1 cellular context compared by ENCODE assay signal in the genomic region with DNA sequence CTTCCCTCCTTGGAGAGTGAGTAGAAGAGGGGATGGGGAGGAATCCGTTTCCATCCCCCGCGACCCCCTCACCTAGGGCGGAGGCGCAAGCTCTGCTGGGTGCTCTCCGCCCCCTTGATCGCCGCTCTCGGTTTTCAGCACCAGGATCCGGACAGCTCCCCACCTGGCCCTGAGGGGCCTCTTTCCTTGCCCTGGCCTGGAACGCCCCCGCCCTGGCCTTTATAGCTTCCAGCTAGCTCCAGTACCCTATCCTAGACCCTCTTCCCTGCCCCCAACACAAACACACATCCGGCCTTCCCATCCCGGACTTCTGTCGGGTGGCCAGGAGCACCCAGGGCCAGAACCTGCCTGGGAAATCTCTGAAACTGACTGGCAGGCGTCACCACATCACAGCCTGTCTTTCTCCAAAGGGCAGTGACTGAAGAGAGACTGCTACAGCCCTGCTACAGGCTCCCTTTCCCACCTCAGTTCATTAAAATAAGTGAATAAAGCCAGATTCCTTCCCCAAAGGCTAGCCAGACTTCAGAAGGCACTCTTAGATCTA.
TF ChIP-seq lines count a peak whose summit lies in the region.

No MANE protein-coding gene starts in this region.

TF ChIP-seq in K562, 482 proteins besides CTCF, POLR2A, EP300 and RAD21 (continued from another document and continues in another):
- TF ChIP-seq REST (CRISPR knock-in tag; IDR thresholded peaks at IDR 0.05; ENCODE audit: low read depth) (peak; percentile 96), TFAP4 (CRISPR knock-in tag; IDR thresholded peaks at IDR 0.05; ENCODE audit: borderline replicate concordance) (peak; percentile 74; the same call in 1 of the 2 replicates), SRSF7 (optimal IDR thresholded peaks at IDR 0.05; ENCODE audit: low read depth, low read length) (no peak), NFXL1 (CRISPR knock-in tag; IDR thresholded peaks at IDR 0.05) (no peak), PRMT5 (CRISPR knock-in tag; IDR thresholded peaks at IDR 0.05) (peak; percentile 75; the same call in 1 of the 2 replicates), CCNT2 (IDR thresholded peaks at IDR 0.05; ENCODE audit: borderline replicate concordance, extremely low read depth, insufficient read length, low read depth, low read length) (no peak), PTTG1 (tag; IDR thresholded peaks at IDR 0.05; ENCODE audit: low read depth) (no peak), NR2C1 (IDR thresholded peaks at IDR 0.05) (no peak), NR2C1 (tag; IDR thresholded peaks at IDR 0.05) (no peak), CHCHD3 (CRISPR knock-in tag; IDR thresholded peaks at IDR 0.05) (no peak), PCBP2 (IDR thresholded peaks at IDR 0.05; ENCODE audit: low read depth, low read length, poor library complexity, severe bottlenecking) (no peak), RBM17 (IDR thresholded peaks at IDR 0.05; ENCODE audit: borderline replicate concordance, low read depth, low read length) (no peak), MYBL2 (IDR thresholded peaks at IDR 0.05; ENCODE audit: low read depth) (no peak), MYBL2 (CRISPR knock-in tag; IDR thresholded peaks at IDR 0.05; ENCODE audit: borderline replicate concordance) (no peak), RBM14 (IDR thresholded peaks at IDR 0.05; ENCODE audit: borderline replicate concordance, insufficient read depth, low read depth, low read length) (no peak), BRD9 (IDR thresholded peaks at IDR 0.05; ENCODE audit: low read depth, partially characterized antibody) (no peak), NFRKB (IDR thresholded peaks at IDR 0.05; ENCODE audit: low read depth) (no peak), KLF1 (tag; IDR thresholded peaks at IDR 0.05) (no peak), ARHGAP35 (IDR thresholded peaks at IDR 0.05; ENCODE audit: partially characterized antibody) (no peak), PHF21A (IDR thresholded peaks at IDR 0.05; ENCODE audit: borderline replicate concordance, low read depth) (no peak), ZNF146 (CRISPR knock-in tag; IDR thresholded peaks at IDR 0.05; ENCODE audit: unreplicated experiment) (no peak), ZFP1 (CRISPR knock-in tag; IDR thresholded peaks at IDR 0.05) (no peak), RNF2 (IDR thresholded peaks at IDR 0.05) (no peak), ARID2 (IDR thresholded peaks at IDR 0.05) (no peak), E4F1 (CRISPR knock-in tag; IDR thresholded peaks at IDR 0.05; ENCODE audit: borderline replicate concordance) (no peak), KHSRP (IDR thresholded peaks at IDR 0.05) (no peak), RBM39 (optimal IDR thresholded peaks at IDR 0.05; ENCODE audit: low read depth, low read length) (no peak), FOXP1 (CRISPR knock-in tag; IDR thresholded peaks at IDR 0.05) (peak; percentile 83; the same call in 1 of the 2 replicates), ETV1 (tag; conservative IDR thresholded peaks at IDR 0.05; ENCODE audit: low read depth) (0 out of 2 replicates have a peak, but pooled peaks have one; percentile 17), ZC3H4 (CRISPR knock-in tag; IDR thresholded peaks at IDR 0.05; ENCODE audit: borderline replicate concordance) (no peak), SRSF9 (IDR thresholded peaks at IDR 0.05; ENCODE audit: borderline replicate concordance, low read depth, low read length) (no peak)
- TF ChIP-seq, protein P1, sequence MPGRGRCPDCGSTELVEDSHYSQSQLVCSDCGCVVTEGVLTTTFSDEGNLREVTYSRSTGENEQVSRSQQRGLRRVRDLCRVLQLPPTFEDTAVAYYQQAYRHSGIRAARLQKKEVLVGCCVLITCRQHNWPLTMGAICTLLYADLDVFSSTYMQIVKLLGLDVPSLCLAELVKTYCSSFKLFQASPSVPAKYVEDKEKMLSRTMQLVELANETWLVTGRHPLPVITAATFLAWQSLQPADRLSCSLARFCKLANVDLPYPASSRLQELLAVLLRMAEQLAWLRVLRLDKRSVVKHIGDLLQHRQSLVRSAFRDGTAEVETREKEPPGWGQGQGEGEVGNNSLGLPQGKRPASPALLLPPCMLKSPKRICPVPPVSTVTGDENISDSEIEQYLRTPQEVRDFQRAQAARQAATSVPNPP (IDR thresholded peaks at IDR 0.05; ENCODE audit: borderline replicate concordance, insufficient read depth, insufficient read length) = no peak
- TF ChIP-seq, protein P2, sequence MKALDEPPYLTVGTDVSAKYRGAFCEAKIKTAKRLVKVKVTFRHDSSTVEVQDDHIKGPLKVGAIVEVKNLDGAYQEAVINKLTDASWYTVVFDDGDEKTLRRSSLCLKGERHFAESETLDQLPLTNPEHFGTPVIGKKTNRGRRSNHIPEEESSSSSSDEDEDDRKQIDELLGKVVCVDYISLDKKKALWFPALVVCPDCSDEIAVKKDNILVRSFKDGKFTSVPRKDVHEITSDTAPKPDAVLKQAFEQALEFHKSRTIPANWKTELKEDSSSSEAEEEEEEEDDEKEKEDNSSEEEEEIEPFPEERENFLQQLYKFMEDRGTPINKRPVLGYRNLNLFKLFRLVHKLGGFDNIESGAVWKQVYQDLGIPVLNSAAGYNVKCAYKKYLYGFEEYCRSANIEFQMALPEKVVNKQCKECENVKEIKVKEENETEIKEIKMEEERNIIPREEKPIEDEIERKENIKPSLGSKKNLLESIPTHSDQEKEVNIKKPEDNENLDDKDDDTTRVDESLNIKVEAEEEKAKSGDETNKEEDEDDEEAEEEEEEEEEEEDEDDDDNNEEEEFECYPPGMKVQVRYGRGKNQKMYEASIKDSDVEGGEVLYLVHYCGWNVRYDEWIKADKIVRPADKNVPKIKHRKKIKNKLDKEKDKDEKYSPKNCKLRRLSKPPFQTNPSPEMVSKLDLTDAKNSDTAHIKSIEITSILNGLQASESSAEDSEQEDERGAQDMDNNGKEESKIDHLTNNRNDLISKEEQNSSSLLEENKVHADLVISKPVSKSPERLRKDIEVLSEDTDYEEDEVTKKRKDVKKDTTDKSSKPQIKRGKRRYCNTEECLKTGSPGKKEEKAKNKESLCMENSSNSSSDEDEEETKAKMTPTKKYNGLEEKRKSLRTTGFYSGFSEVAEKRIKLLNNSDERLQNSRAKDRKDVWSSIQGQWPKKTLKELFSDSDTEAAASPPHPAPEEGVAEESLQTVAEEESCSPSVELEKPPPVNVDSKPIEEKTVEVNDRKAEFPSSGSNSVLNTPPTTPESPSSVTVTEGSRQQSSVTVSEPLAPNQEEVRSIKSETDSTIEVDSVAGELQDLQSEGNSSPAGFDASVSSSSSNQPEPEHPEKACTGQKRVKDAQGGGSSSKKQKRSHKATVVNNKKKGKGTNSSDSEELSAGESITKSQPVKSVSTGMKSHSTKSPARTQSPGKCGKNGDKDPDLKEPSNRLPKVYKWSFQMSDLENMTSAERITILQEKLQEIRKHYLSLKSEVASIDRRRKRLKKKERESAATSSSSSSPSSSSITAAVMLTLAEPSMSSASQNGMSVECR (CRISPR knock-in tag; IDR thresholded peaks at IDR 0.05) = peak; percentile 46; the same call in 1 of the 2 replicates
- TF ChIP-seq, protein P3, sequence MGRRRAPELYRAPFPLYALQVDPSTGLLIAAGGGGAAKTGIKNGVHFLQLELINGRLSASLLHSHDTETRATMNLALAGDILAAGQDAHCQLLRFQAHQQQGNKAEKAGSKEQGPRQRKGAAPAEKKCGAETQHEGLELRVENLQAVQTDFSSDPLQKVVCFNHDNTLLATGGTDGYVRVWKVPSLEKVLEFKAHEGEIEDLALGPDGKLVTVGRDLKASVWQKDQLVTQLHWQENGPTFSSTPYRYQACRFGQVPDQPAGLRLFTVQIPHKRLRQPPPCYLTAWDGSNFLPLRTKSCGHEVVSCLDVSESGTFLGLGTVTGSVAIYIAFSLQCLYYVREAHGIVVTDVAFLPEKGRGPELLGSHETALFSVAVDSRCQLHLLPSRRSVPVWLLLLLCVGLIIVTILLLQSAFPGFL (CRISPR knock-in tag; IDR thresholded peaks at IDR 0.05) = no peak
- TF ChIP-seq, protein P4, sequence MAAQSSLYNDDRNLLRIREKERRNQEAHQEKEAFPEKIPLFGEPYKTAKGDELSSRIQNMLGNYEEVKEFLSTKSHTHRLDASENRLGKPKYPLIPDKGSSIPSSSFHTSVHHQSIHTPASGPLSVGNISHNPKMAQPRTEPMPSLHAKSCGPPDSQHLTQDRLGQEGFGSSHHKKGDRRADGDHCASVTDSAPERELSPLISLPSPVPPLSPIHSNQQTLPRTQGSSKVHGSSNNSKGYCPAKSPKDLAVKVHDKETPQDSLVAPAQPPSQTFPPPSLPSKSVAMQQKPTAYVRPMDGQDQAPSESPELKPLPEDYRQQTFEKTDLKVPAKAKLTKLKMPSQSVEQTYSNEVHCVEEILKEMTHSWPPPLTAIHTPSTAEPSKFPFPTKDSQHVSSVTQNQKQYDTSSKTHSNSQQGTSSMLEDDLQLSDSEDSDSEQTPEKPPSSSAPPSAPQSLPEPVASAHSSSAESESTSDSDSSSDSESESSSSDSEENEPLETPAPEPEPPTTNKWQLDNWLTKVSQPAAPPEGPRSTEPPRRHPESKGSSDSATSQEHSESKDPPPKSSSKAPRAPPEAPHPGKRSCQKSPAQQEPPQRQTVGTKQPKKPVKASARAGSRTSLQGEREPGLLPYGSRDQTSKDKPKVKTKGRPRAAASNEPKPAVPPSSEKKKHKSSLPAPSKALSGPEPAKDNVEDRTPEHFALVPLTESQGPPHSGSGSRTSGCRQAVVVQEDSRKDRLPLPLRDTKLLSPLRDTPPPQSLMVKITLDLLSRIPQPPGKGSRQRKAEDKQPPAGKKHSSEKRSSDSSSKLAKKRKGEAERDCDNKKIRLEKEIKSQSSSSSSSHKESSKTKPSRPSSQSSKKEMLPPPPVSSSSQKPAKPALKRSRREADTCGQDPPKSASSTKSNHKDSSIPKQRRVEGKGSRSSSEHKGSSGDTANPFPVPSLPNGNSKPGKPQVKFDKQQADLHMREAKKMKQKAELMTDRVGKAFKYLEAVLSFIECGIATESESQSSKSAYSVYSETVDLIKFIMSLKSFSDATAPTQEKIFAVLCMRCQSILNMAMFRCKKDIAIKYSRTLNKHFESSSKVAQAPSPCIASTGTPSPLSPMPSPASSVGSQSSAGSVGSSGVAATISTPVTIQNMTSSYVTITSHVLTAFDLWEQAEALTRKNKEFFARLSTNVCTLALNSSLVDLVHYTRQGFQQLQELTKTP (IDR thresholded peaks at IDR 0.05; ENCODE audit: low read depth in 1 of 2, partially characterized antibody in 2 of 2) = peak in 1 of 2 experiments; percentile 87
